17 cellular contexts compared by ENCODE assay signal in genomic region chr16:17970816-17971291, GRCh38.
DNase-seq lines count a peak whose midpoint lies in the region; ATAC-seq and TF ChIP-seq lines count a peak whose summit lies in the region.
"Had no signal": no experiment of that assay in that cellular context is flagged by ENCODE, and none has a peak within 500 bp of the region (broad histone marks: within the 10 kb centered on the region; RNA-seq: fewer than 3 reads in every experiment).

No MANE protein-coding gene starts in this region.

- no peaks in the 10 kb centered on the region for H3K9me2 ChIP-seq in OCI-LY1 (ENCODE audit: low read depth, low read length)

- H3K9me3 ChIP-seq in OCI-LY1 (ENCODE audit: low read length) = no peaks in the 10 kb centered on the region
- no peaks in the 10 kb centered on the region for H3K9me3 ChIP-seq in testis

- no peak for TF ChIP-seq POLR2A in testis (IDR thresholded peaks at IDR 0.05)

- no peaks in the 10 kb centered on the region for H3K4me1 ChIP-seq in OCI-LY1 (ENCODE audit: insufficient read depth, low read length, severe bottlenecking)
- H3K4me1 ChIP-seq in testis = peaks cover 4% of the 10 kb centered on the region

- DNase-seq in NCI-H1694 treated with DMSO at 0.1 percent for 48 hours (lab: John Stamatoyannopoulos, UW) = peak; percentile 0
- no peak for DNase-seq in NCI-H1694 (lab: John Stamatoyannopoulos, UW)
- DNase-seq in left colon = no peak
- DNase-seq in testis = peak; percentile 16
- no peak for DNase-seq in COLO829 (ENCODE audit: low spot score)
- DNase-seq: activated gamma-delta T cell treated with Interleukin-2 at 50 U/mL for 16 hours; anterior cingulate cortex; CD4-positive, alpha-beta T cell; foreskin melanocyte; NCI-H1417 treated with DMSO at 0.1 percent for 48 hours; NCI-H526; stimulated activated CD4-positive, alpha-beta T cell treated with anti-CD3 and anti-CD28 coated beads, Interleukin-4, amount 100 ng/mL, for 24 hours had no signal

- WGBS in testis, 2 donors = 80 to 82% methylated on average over 3 of the region's 3 CpGs

- no peak overlapping the region for H3K4me2 ChIP-seq in OCI-LY1 (ENCODE audit: low read length)

- TF ChIP-seq CTCF in OCI-LY1 (IDR thresholded peaks at IDR 0.05; ENCODE audit: low read length) = peak; percentile 15; the same call in 1 of the 2 replicates
- no peak for TF ChIP-seq CTCF in testis (IDR thresholded peaks at IDR 0.05)

- H4K20me1 ChIP-seq in OCI-LY1 (ENCODE audit: insufficient read depth, low read length) = no peaks in the 10 kb centered on the region

- intact Hi-C loops in left colon (cut with DNase I, micrococcal nuclease) = no loop called here
- intact Hi-C loops in testis (cut with DNase I; ENCODE audit: low total_unique reads) = no loop called here

- H3F3A ChIP-seq in OCI-LY1 (ENCODE audit: insufficient read depth, low read length) = no peaks in the 10 kb centered on the region

- H3K79me2 ChIP-seq in OCI-LY1 (ENCODE audit: insufficient read depth, low read length) = no peaks in the 10 kb centered on the region

- no peak overlapping the region for H3K9ac ChIP-seq in OCI-LY1 (ENCODE audit: low read length)

- H3K36me3 ChIP-seq in OCI-LY1 (ENCODE audit: insufficient read depth, low read length) (no peaks in the 10 kb centered on the region), testis (ENCODE audit: low read depth, missing control alignments) (no peaks in the 10 kb centered on the region)

- H2AFZ ChIP-seq in OCI-LY1 (ENCODE audit: low read length) = no peak overlapping the region

- peak; percentile 50 for ATAC-seq in left colon
- ATAC-seq in HG03196 (IDR thresholded peaks at IDR 0.05; ENCODE audit: unreplicated experiment) = no peak
- no peak for ATAC-seq in HG02678 (IDR thresholded peaks at IDR 0.05; ENCODE audit: unreplicated experiment)

- H3K27me3 ChIP-seq in OCI-LY1 (ENCODE audit: insufficient read depth, low read length) (no peaks in the 10 kb centered on the region), testis (no peaks in the 10 kb centered on the region)

- H3K27ac ChIP-seq in OCI-LY1 (ENCODE audit: low read depth, low read length, poor library complexity, severe bottlenecking) (no peak overlapping the region), testis (no peak overlapping the region)
- H3K27ac ChIP-seq: HL-60, VCaP had no signal

- no peak overlapping the region for H3K4me3 ChIP-seq in OCI-LY1 (ENCODE audit: low read depth, low read length, poor library complexity, severe bottlenecking)
- no peak overlapping the region for H3K4me3 ChIP-seq in testis

Comparison
In these comparisons a context has a peak if more than half of its experiments do, and no peak if none do; other contexts are left out.
1. DNase-seq: peak in NCI-H1694 treated with DMSO at 0.1 percent for 48 hours (single experiment) and testis (single experiment); none in NCI-H1694 (single experiment), left colon (0 of 2) and COLO829 (single experiment).